In the genomic region with DNA sequence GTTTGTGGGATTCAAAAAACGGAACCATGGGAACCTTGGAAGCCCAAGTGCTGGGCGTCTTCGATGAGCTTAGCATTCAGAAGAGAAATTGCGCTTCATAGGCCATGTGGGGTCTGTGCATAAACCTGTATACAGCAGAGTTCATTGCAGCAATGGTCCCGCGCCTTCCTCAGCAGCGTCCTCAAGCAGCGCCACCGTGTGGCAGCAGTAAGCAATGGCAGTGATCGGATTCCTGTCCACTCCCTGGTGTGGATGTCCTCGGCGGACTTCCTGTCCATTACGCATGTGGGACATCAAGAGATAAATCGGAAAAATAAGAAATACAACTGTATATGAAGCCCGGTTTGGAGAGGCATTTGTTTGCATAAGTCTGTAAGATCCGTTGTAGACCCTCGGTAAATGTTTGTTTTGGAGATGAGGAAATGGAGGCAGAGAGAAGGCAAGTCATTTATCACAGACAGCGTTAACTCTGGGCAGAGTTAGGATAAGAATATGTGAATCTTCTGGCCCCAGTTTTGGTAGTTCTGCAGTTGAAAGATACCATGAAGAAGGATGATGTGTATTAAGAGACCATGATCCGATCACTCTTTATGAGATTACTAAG, we compare ENCODE assay signal across 8 cellular contexts. TPM values are rescaled to one million over a fixed set of nuclear protein-coding genes. Genes with fewer than 3 reads are reported as not detected.
A peak's percentile ranks its signal among the peaks of the same experiment; 100 is the strongest.
DNase-seq lines count a peak whose midpoint lies in the region; ATAC-seq and TF ChIP-seq lines count a peak whose summit lies in the region.

No MANE protein-coding gene starts in this region.

- no peaks in the 10 kb centered on the region for H3K27me3 Mint-ChIP-seq in activated naive CD4-positive, alpha-beta T cell treated with anti-CD3 and anti-CD28 coated beads, Interleukin-2, amount 10 ng/mL, durations not matched to agents 7 days and 5 days
- peaks cover 1% of the 10 kb centered on the region for H3K27me3 Mint-ChIP-seq in activated CD8-positive, alpha-beta T cell treated with anti-CD3 and anti-CD28 coated beads for 36 hours
- peaks cover 8% of the 10 kb centered on the region for H3K27me3 Mint-ChIP-seq in nephron (ENCODE audit: low read depth)

- CTCF ChIA-PET in activated naive CD4-positive, alpha-beta T cell treated with anti-CD3 and anti-CD28 coated beads, Interleukin-2, amount 10 ng/mL, durations not matched to agents 7 days and 5 days (lab: Charles Lee), result interaction anchor here (0.9 to 1.3 kb wide), 3 partner anchors 11 to 651 kb away, joined by 3 to 5 read pairs (median 4); no protein-coding TSS in a partner anchor
- CTCF ChIA-PET in activated CD8-positive, alpha-beta T cell treated with anti-CD3 and anti-CD28 coated beads for 36 hours (lab: Charles Lee), result interaction anchor here (0.9 to 1.9 kb wide), 2 partner anchors 11 kb away, joined by 3 to 5 read pairs; no protein-coding TSS in a partner anchor

- POLR2A ChIA-PET in activated CD8-positive, alpha-beta T cell treated with anti-CD3 and anti-CD28 coated beads for 36 hours (lab: Charles Lee), result interaction anchor here (0.6 kb wide), 1 partner anchor 217 kb away, joined by 3 read pairs; no protein-coding TSS in a partner anchor

- H3K36me3 Mint-ChIP-seq in activated naive CD4-positive, alpha-beta T cell treated with anti-CD3 and anti-CD28 coated beads, Interleukin-2, amount 10 ng/mL, durations not matched to agents 7 days and 5 days, result no peaks in the 10 kb centered on the region
- H3K36me3 Mint-ChIP-seq in activated CD8-positive, alpha-beta T cell treated with anti-CD3 and anti-CD28 coated beads for 36 hours (ENCODE audit: low read depth), result no peaks in the 10 kb centered on the region
- H3K36me3 Mint-ChIP-seq in nephron (ENCODE audit: low read depth), result peaks cover 19% of the 10 kb centered on the region
- no peaks in the 10 kb centered on the region for H3K36me3 Mint-ChIP-seq in stimulated activated effector memory CD8-positive, alpha-beta T cell treated with anti-CD3 and anti-CD28 coated beads, Interleukin-12 subunit alpha, Interleukin-12 subunit beta, amount 100 ng/mL, for 72 hours

- H3K9me3 Mint-ChIP-seq in activated naive CD4-positive, alpha-beta T cell treated with anti-CD3 and anti-CD28 coated beads, Interleukin-2, amount 10 ng/mL, durations not matched to agents 7 days and 5 days, result no peaks in the 10 kb centered on the region
- no peaks in the 10 kb centered on the region for H3K9me3 Mint-ChIP-seq in activated CD8-positive, alpha-beta T cell treated with anti-CD3 and anti-CD28 coated beads for 36 hours
- H3K9me3 Mint-ChIP-seq in nephron, result no peaks in the 10 kb centered on the region
- H3K9me3 Mint-ChIP-seq in stimulated activated effector memory CD8-positive, alpha-beta T cell treated with anti-CD3 and anti-CD28 coated beads, Interleukin-12 subunit alpha, Interleukin-12 subunit beta, amount 100 ng/mL, for 72 hours, result peaks cover 4% of the 10 kb centered on the region

- H3K27ac Mint-ChIP-seq in activated naive CD4-positive, alpha-beta T cell treated with anti-CD3 and anti-CD28 coated beads, Interleukin-2, amount 10 ng/mL, durations not matched to agents 7 days and 5 days, result no peak overlapping the region
- no peak overlapping the region for H3K27ac Mint-ChIP-seq in activated CD8-positive, alpha-beta T cell treated with anti-CD3 and anti-CD28 coated beads for 36 hours
- H3K27ac Mint-ChIP-seq in nephron, result no peak overlapping the region
- no peak overlapping the region for H3K27ac Mint-ChIP-seq in stimulated activated effector memory CD8-positive, alpha-beta T cell treated with anti-CD3 and anti-CD28 coated beads, Interleukin-12 subunit alpha, Interleukin-12 subunit beta, amount 100 ng/mL, for 72 hours

- intact Hi-C loops in activated CD8-positive, alpha-beta T cell treated with anti-CD3 and anti-CD28 coated beads for 36 hours (cut with micrococcal nuclease), result no loop called here

- TF ChIP-seq CTCF in activated CD8-positive, alpha-beta T cell treated with anti-CD3 and anti-CD28 coated beads for 36 hours (IDR thresholded peaks at IDR 0.05), result peak; percentile 78
- peak; percentile 49 to 66 (median 60) for TF ChIP-seq CTCF in nephron (IDR thresholded peaks at IDR 0.05; ENCODE audit: unreplicated experiment in 3 of 3)

- peak; percentile 20 for DNase-seq in activated naive CD4-positive, alpha-beta T cell treated with anti-CD3 and anti-CD28 coated beads, Interleukin-2, amount 10 ng/mL, durations not matched to agents 7 days and 5 days
- no peak for DNase-seq in activated naive CD4-positive, alpha-beta T cell treated with Interleukin-2 at 50 U/mL for 16 hours
- peak; percentile 14 for DNase-seq in activated CD8-positive, alpha-beta T cell treated with anti-CD3 and anti-CD28 coated beads for 36 hours
- DNase-seq in stimulated activated effector memory CD8-positive, alpha-beta T cell treated with anti-CD3 and anti-CD28 coated beads, Interleukin-12 subunit alpha, Interleukin-12 subunit beta, amount 100 ng/mL, for 72 hours (ENCODE audit: low spot score in 2 of 2), result no peak
- no peak for DNase-seq in NCI-H2227 (lab: John Stamatoyannopoulos, UW; ENCODE audit: unreplicated experiment)
- no peak for DNase-seq in NCI-H2029 treated with DMSO at 0.1 percent for 48 hours (lab: John Stamatoyannopoulos, UW)

- H3K4me3 Mint-ChIP-seq in activated naive CD4-positive, alpha-beta T cell treated with anti-CD3 and anti-CD28 coated beads, Interleukin-2, amount 10 ng/mL, durations not matched to agents 7 days and 5 days, result no peak overlapping the region
- no peak overlapping the region for H3K4me3 Mint-ChIP-seq in activated CD8-positive, alpha-beta T cell treated with anti-CD3 and anti-CD28 coated beads for 36 hours
- H3K4me3 Mint-ChIP-seq in nephron, result peak overlapping the region in 1 of 3 experiments; percentile 10
- H3K4me3 Mint-ChIP-seq in stimulated activated effector memory CD8-positive, alpha-beta T cell treated with anti-CD3 and anti-CD28 coated beads, Interleukin-12 subunit alpha, Interleukin-12 subunit beta, amount 100 ng/mL, for 72 hours, result no peak overlapping the region

- ATAC-seq in HG03354 (IDR thresholded peaks at IDR 0.05; ENCODE audit: poor library complexity, severe bottlenecking, unreplicated experiment), result peak; percentile 60
- ATAC-seq in activated CD8-positive, alpha-beta T cell treated with anti-CD3 and anti-CD28 coated beads for 36 hours, result no peak
- no peak for ATAC-seq in stimulated activated effector memory CD8-positive, alpha-beta T cell treated with anti-CD3 and anti-CD28 coated beads, Interleukin-12 subunit alpha, Interleukin-12 subunit beta, amount 100 ng/mL, for 72 hours

- no peaks in the 10 kb centered on the region for H3K4me1 Mint-ChIP-seq in activated naive CD4-positive, alpha-beta T cell treated with anti-CD3 and anti-CD28 coated beads, Interleukin-2, amount 10 ng/mL, durations not matched to agents 7 days and 5 days
- H3K4me1 Mint-ChIP-seq in activated CD8-positive, alpha-beta T cell treated with anti-CD3 and anti-CD28 coated beads for 36 hours (ENCODE audit: low read depth), result no peaks in the 10 kb centered on the region
- H3K4me1 Mint-ChIP-seq in nephron, result peaks cover 7% of the 10 kb centered on the region
- no peaks in the 10 kb centered on the region for H3K4me1 Mint-ChIP-seq in stimulated activated effector memory CD8-positive, alpha-beta T cell treated with anti-CD3 and anti-CD28 coated beads, Interleukin-12 subunit alpha, Interleukin-12 subunit beta, amount 100 ng/mL, for 72 hours

RNA-seq across cellular contexts. Expression of gene CNTN4, which starts 57.7 kb away (rescaled TPM):
- total RNA-seq in activated CD8-positive, alpha-beta T cell treated with anti-CD3 and anti-CD28 coated beads for 36 hours, result not detected

Comparison
In these comparisons a context has a peak if more than half of its experiments do, and no peak if none do; other contexts are left out.
1. DNase-seq: peak in activated naive CD4-positive, alpha-beta T cell treated with anti-CD3 and anti-CD28 coated beads, Interleukin-2, amount 10 ng/mL, durations not matched to agents 7 days and 5 days (single experiment) and activated CD8-positive, alpha-beta T cell treated with anti-CD3 and anti-CD28 coated beads for 36 hours (single experiment); none in activated naive CD4-positive, alpha-beta T cell treated with Interleukin-2 at 50 U/mL for 16 hours (single experiment), stimulated activated effector memory CD8-positive, alpha-beta T cell treated with anti-CD3 and anti-CD28 coated beads, Interleukin-12 subunit alpha, Interleukin-12 subunit beta, amount 100 ng/mL, for 72 hours (0 of 2), NCI-H2227 (single experiment) and NCI-H2029 treated with DMSO at 0.1 percent for 48 hours (single experiment).